24 cellular contexts compared by ENCODE assay signal in the genomic region with DNA sequence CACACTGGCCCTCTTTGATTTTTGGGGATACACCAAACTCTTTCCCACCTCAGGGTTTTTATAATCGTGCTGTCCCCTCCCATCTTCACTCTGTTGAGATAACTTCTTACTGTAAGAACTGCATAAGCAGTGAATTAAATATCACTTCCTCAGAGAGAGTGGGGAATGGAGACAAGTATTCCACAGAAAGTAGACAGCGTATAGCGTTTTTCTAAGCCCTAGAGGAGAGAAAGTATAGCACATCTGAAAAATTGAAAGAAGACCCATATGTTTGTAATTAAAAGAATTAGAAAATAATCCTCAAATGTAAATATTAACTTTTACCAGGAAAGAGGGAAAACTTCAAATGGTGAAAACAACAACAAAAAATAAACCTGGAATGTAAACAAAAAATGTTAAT.
"Had no signal": no experiment of that assay in that cellular context is flagged by ENCODE, and none has a peak within 500 bp of the region (broad histone marks: within the 10 kb centered on the region; RNA-seq: fewer than 3 reads in every experiment).

No MANE protein-coding gene starts in this region.

- H3K4me1 ChIP-seq: SJSA1 had no signal

- H3K4me3 ChIP-seq: SJSA1 had no signal

- H3K4me1 Mint-ChIP-seq: activated CD4-positive, alpha-beta T cell treated with anti-CD3 and anti-CD28 coated beads, Interleukin-2, amount 10 ng/mL, durations not matched to agents 7 days and 5 days; activated naive CD4-positive, alpha-beta T cell treated with anti-CD3 and anti-CD28 coated beads, Interleukin-2, amount 50 U/mL, for 24 hours; T-cell had no signal

- H3K9me3 ChIP-seq: SJSA1 had no signal

- H3K27me3 ChIP-seq: SJSA1 had no signal

- H3K27ac ChIP-seq: SJSA1, VCaP had no signal

- ATAC-seq: PC-3, T-cell had no signal

- H3K27ac Mint-ChIP-seq: activated CD4-positive, alpha-beta memory T cell treated with anti-CD3 and anti-CD28 coated beads for 36 hours; activated CD4-positive, alpha-beta T cell treated with anti-CD3 and anti-CD28 coated beads, Interleukin-2, amount 10 ng/mL, durations not matched to agents 7 days and 5 days; activated naive CD4-positive, alpha-beta T cell treated with anti-CD3 and anti-CD28 coated beads, Interleukin-2, amount 50 U/mL, for 24 hours; activated T-helper 2 cell treated with anti-CD3 and anti-CD28 coated beads, Interferon-gamma antibody, Interleukin-2, Interleukin-4, amounts not matched to agents 10 μg/mL and 5 μg/mL and 100 μg/mL, durations not matched to agents 14 hours and 24 hours and 36 hours; T-cell had no signal

- H3K27me3 Mint-ChIP-seq: activated CD4-positive, alpha-beta memory T cell treated with anti-CD3 and anti-CD28 coated beads for 36 hours; activated CD4-positive, alpha-beta T cell treated with anti-CD3 and anti-CD28 coated beads, Interleukin-2, amount 10 ng/mL, durations not matched to agents 7 days and 5 days; activated naive CD4-positive, alpha-beta T cell treated with anti-CD3 and anti-CD28 coated beads, Interleukin-2, amount 50 U/mL, for 24 hours; T-cell had no signal

- DNase-seq: activated CD4-positive, alpha-beta memory T cell treated with anti-CD3 and anti-CD28 coated beads for 36 hours; activated CD4-positive, alpha-beta T cell treated with anti-CD3 and anti-CD28 coated beads, Interleukin-2, amount 10 ng/mL, durations not matched to agents 7 days and 5 days; activated CD4-positive, CD25-positive, alpha-beta regulatory T cell; activated CD8-positive, alpha-beta memory T cell treated with anti-CD3 and anti-CD28 coated beads for 24 hours; activated gamma-delta T cell treated with Interleukin-2 at 50 U/mL for 16 hours; activated T-cell treated with anti-CD3 and anti-CD28 coated beads, Interleukin-2, amount 50 U/mL, for 48 hours; aorta; central memory CD4-positive, alpha-beta T cell; MM.1S; NCI-H1105 treated with DMSO at 0.1 percent for 48 hours; NCI-H1436 treated with DMSO at 0.1 percent for 48 hours; NCI-H187; NCI-H2081; NCI-H446; NCI-H524; PC-3; SHP77; T-cell; T-helper 2 cell; T1000 had no signal

- H3K9me3 Mint-ChIP-seq: activated CD4-positive, alpha-beta memory T cell treated with anti-CD3 and anti-CD28 coated beads for 36 hours; activated CD4-positive, alpha-beta T cell treated with anti-CD3 and anti-CD28 coated beads, Interleukin-2, amount 10 ng/mL, durations not matched to agents 7 days and 5 days; activated naive CD4-positive, alpha-beta T cell treated with anti-CD3 and anti-CD28 coated beads, Interleukin-2, amount 50 U/mL, for 24 hours; activated T-helper 2 cell treated with anti-CD3 and anti-CD28 coated beads, Interferon-gamma antibody, Interleukin-2, Interleukin-4, amounts not matched to agents 10 μg/mL and 5 μg/mL and 100 μg/mL, durations not matched to agents 14 hours and 24 hours and 36 hours; T-cell had no signal

- H3K4me3 Mint-ChIP-seq: activated CD4-positive, alpha-beta memory T cell treated with anti-CD3 and anti-CD28 coated beads for 36 hours; activated CD4-positive, alpha-beta T cell treated with anti-CD3 and anti-CD28 coated beads, Interleukin-2, amount 10 ng/mL, durations not matched to agents 7 days and 5 days; activated naive CD4-positive, alpha-beta T cell treated with anti-CD3 and anti-CD28 coated beads, Interleukin-2, amount 50 U/mL, for 24 hours; T-cell had no signal
